In the genomic region with DNA sequence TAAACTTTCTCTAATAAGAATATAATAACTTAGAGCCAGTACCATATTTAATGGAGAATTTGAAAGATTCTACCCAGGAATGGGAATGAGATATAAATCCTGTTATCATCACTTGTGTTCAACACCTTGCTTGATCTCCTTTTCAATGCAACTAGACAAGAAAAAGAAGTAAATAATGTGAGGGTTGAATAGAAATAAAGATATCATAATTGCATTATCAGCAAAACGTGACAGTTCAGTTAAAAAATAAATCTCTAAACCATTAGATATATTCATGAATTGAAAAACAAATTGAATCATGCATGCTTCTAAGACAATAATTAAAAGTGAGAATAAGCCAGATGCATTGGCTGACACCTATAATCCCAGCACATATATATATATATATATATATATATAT, we compare ENCODE assay signal across 9 cellular contexts. TPM values are rescaled to one million over a fixed set of nuclear protein-coding genes. Genes with fewer than 3 reads are reported as not detected.
"Had no signal": no experiment of that assay in that cellular context is flagged by ENCODE, and none has a peak within 500 bp of the region (broad histone marks: within the 10 kb centered on the region; RNA-seq: fewer than 3 reads in every experiment).

No MANE protein-coding gene starts in this region.

RNA-seq across cellular contexts. Expression of gene FAM178B, which starts 36.2 kb away (rescaled TPM):
- total RNA-seq: natural killer cell treated with Interleukin-12 subunit alpha and Interleukin-12 subunit beta and Interleukin-15 and Interleukin-18, amount 100 ng/mL, for 72 hours; occipital lobe; osteocyte; pancreas; progenitor cell of endocrine pancreas; psoas muscle; pulmonary artery endothelial cell; renal cortical epithelial cell; right atrium auricular region had no signal
- polyA plus RNA-seq: pancreas had no signal
